ENCODE assay signal across 1 cellular context in the genomic region with DNA sequence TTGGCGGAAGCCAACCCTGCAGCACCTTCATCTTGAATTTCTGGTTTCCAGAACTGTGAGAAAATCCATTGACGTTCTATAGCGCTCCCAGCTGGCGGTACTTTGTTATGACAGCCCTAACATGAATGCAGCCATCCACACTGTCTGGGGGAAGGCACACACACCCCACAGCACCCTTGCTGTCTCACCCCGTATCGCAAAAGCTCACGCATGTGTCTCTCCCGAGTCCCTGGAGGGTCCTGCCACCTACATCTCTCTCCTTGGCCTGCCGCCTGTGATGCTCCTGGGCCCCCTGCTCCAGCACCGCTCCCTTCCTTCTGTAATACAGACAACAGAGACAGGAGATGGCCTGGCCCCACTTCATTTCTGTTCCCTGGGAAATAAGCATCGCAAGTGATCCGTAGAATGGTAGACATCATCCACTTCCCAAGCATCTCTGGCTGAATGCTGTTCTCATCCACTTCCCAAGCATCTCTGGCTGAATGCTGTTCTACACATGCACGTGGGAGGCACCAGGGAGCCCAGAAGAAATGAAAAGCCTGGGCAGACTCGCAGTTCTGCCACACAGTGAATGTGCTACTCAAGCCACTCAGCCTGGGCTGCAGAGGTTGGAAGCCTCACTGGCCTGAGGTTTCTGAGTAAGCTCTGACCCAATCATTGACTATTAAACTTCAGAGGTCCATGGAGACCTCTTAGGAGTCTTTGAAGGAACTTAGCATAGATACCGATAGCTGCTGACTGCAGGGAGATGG.
TF ChIP-seq lines count a peak whose summit lies in the region.

No MANE protein-coding gene starts in this region.

TF ChIP-seq in HepG2, 621 proteins besides CTCF, POLR2A, EP300 and RAD21:
- TF ChIP-seq MEF2D (CRISPR knock-in tag; IDR thresholded peaks at IDR 0.05) (0 out of 2 replicates have a peak, but pooled peaks have one; percentile 25), ZNF816 (CRISPR knock-in tag; IDR thresholded peaks at IDR 0.05; ENCODE audit: borderline replicate concordance) (no peak)
TF ChIP-seq in HepG2: peak in this region for 1.
